In the genomic region with DNA sequence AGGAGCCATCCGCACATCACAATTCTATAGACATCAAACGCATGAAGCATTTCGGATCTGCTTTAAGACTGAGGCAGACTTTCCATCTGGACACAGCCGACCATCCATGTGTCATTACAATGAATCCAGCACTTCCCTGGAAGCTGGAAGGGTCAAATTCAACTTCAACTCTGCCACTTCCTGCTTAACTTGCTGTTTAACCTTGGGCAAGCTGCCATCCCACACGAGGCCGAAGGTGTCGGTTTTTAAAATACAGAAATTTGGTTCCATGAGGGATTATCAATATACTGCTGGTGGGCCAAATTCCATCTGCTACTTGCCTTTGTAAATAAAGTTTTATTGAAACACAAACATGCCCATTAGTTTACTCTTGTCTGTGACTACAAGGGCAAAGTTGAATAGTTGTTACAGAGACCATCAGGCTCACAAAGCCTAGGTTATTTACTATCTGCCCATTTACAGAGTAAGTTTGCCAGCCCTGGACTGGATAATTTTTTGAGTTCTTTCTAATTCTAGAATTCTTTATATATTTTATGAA, we compare ENCODE assay signal across 30 cellular contexts.
"Had no signal": no experiment of that assay in that cellular context is flagged by ENCODE, and none has a peak within 500 bp of the region (broad histone marks: within the 10 kb centered on the region; RNA-seq: fewer than 3 reads in every experiment).

No MANE protein-coding gene starts in this region.

- H3K27me3 ChIP-seq: brain microvascular endothelial cell, esophagus muscularis mucosa, gastrocnemius medialis had no signal

- FAIRE-seq: astrocyte, bronchial epithelial cell had no signal

- H3K4me1 ChIP-seq: esophagus muscularis mucosa, gastrocnemius medialis had no signal

- DNase-seq: activated B cell treated with CpG ODN at 0.5 μM for 24 hours; activated CD4-positive, alpha-beta T cell treated with anti-CD3 and anti-CD28 coated beads for 48 hours; activated CD4-positive, alpha-beta T cell treated with anti-CD3 and anti-CD28 coated beads, Interleukin-2, amount 50 U/mL, for 1 hour; activated CD4-positive, alpha-beta T cell treated with anti-CD3 and anti-CD28 coated beads, Interleukin-2, amount 50 U/mL, for 48 hours; activated CD8-positive, alpha-beta memory T cell treated with anti-CD3 and anti-CD28 coated beads for 24 hours; activated CD8-positive, alpha-beta T cell treated with anti-CD3 and anti-CD28 coated beads for 36 hours; activated effector memory CD4-positive, alpha-beta T cell treated with Interleukin-2 at 50 U/mL for 16 hours; activated gamma-delta T cell treated with Interleukin-2 at 50 U/mL for 16 hours; activated naive CD4-positive, alpha-beta T cell treated with anti-CD3 and anti-CD28 coated beads, Interleukin-2, amount 50 U/mL, for 16 hours; activated naive CD4-positive, alpha-beta T cell treated with Interleukin-2 at 50 U/mL for 16 hours; activated T-cell treated with anti-CD3 and anti-CD28 coated beads, Interleukin-2, amount 50 U/mL, for 4 hours; amniotic stem cell; anterior cingulate cortex; brain microvascular endothelial cell; cortex of kidney; dermis blood vessel endothelial cell; effector CD4-positive, alpha-beta T cell; effector memory CD8-positive, alpha-beta T cell; erythroblast; foreskin keratinocyte; gastrocnemius medialis; T-helper 1 cell; T-helper 17 cell; T1000; WERI-Rb-1 had no signal

- H3K9me3 ChIP-seq: esophagus muscularis mucosa, gastrocnemius medialis had no signal

- H3K4me3 ChIP-seq: esophagus muscularis mucosa, gastrocnemius medialis had no signal

- ATAC-seq: activated CD4-positive, CD25-positive, alpha-beta regulatory T cell treated with anti-CD3 and anti-CD28 coated beads, Interleukin-2, amount 50 U/mL, for 24 hours; activated CD8-positive, alpha-beta T cell treated with anti-CD3 and anti-CD28 coated beads for 36 hours; activated T-cell treated with anti-CD3 and anti-CD28 coated beads, Interleukin-2, amount 50 U/mL, for 4 hours; activated T-helper 17 cell treated with anti-CD3 and anti-CD28 coated beads, Interleukin-2, amount 50 U/mL, for 72 hours; effector memory CD8-positive, alpha-beta T cell; foreskin keratinocyte; gastrocnemius medialis; T-helper 17 cell had no signal

- H3K36me3 ChIP-seq: brain microvascular endothelial cell, esophagus muscularis mucosa, gastrocnemius medialis, WERI-Rb-1 had no signal

- H3K27ac ChIP-seq: brain microvascular endothelial cell, esophagus muscularis mucosa, foreskin keratinocyte, gastrocnemius medialis, WERI-Rb-1 had no signal
